ENCODE assay signal across 1 cellular context in genomic region chr15:77186518-77187095, GRCh38.
A peak's percentile ranks its signal among the peaks of the same experiment; 100 is the strongest.
TF ChIP-seq lines count a peak whose summit lies in the region.

No MANE protein-coding gene starts in this region.

TF ChIP-seq in GM12878, 131 proteins besides CTCF, POLR2A, EP300 and RAD21 (continued from another document):
- no peak for TF ChIP-seq CHD1 (IDR thresholded peaks at IDR 0.05; ENCODE audit: low read depth, low read length)
- 0 out of 2 replicates have a peak, but pooled peaks have one; percentile 12 for TF ChIP-seq RELB (IDR thresholded peaks at IDR 0.05; ENCODE audit: low read depth)
- TF ChIP-seq GABPA (IDR thresholded peaks at IDR 0.05; ENCODE audit: low read depth), result no peak
- no peak for TF ChIP-seq MTA2 (IDR thresholded peaks at IDR 0.05; ENCODE audit: low read depth)
- no peak for TF ChIP-seq ZNF384 (IDR thresholded peaks at IDR 0.05; ENCODE audit: borderline replicate concordance, low read depth, low read length)
- peak; percentile 86 for TF ChIP-seq RUNX3 (IDR thresholded peaks at IDR 0.05; ENCODE audit: low read length)
- peak; percentile 60; the same call in 1 of the 2 replicates for TF ChIP-seq FOXM1 (IDR thresholded peaks at IDR 0.05; ENCODE audit: low read depth, low read length)
- no peak for TF ChIP-seq NR2C2 (IDR thresholded peaks at IDR 0.05; ENCODE audit: borderline replicate concordance, control insufficient read depth, insufficient read length, low read depth)
